26 cellular contexts compared by ENCODE assay signal in genomic region chr1:165174485-165174884, GRCh38.
"Had no signal": no experiment of that assay in that cellular context is flagged by ENCODE, and none has a peak within 500 bp of the region (broad histone marks: within the 10 kb centered on the region; RNA-seq: fewer than 3 reads in every experiment).

No MANE protein-coding gene starts in this region.

- H3K27me3 ChIP-seq: left lung, testis, transverse colon had no signal

- DNase-seq: activated CD4-positive, alpha-beta memory T cell treated with anti-CD3 and anti-CD28 coated beads, Interleukin-2, amount 10 ng/mL, durations not matched to agents 7 days and 5 days; activated CD4-positive, alpha-beta T cell treated with anti-CD3 and anti-CD28 coated beads for 1 hour; activated CD4-positive, alpha-beta T cell treated with anti-CD3 and anti-CD28 coated beads, Interleukin-2, amount 10 ng/mL, durations not matched to agents 7 days and 5 days; activated gamma-delta T cell treated with Interleukin-2 at 50 U/mL for 16 hours; activated naive CD4-positive, alpha-beta T cell treated with anti-CD3 and anti-CD28 coated beads, Interleukin-2, amount 50 U/mL, for 16 hours; activated T-cell treated with anti-CD3 and anti-CD28 coated beads, Interleukin-2, amount 50 U/mL, for 4 hours; amniotic stem cell; endodermal cell; foreskin fibroblast; heart right ventricle; kidney glomerular epithelial cell; left lung; mucosa of descending colon; posterior cingulate gyrus; stimulated activated CD4-positive, alpha-beta T cell treated with anti-CD3 and anti-CD28 coated beads, Interleukin-12 subunit alpha, Interleukin-12 subunit beta, amount 100 ng/mL, for 4 hours; stimulated activated CD4-positive, alpha-beta T cell treated with anti-CD3 and anti-CD28 coated beads, Interleukin-4, amount 100 ng/mL, for 1 hour; stimulated activated naive CD8-positive, alpha-beta T cell treated with anti-CD3 and anti-CD28 coated beads, Interleukin-15, Interleukin-2, amounts not matched to agents 100 U/mL and 50 U/mL, for 24 hours; T-helper 9 cell; testis; transverse colon had no signal

- H3K27ac ChIP-seq: heart right ventricle, left lung, skin epidermis, testis, transverse colon had no signal

- H3K27ac Mint-ChIP-seq: activated CD4-positive, alpha-beta memory T cell treated with anti-CD3 and anti-CD28 coated beads, Interleukin-2, amount 10 ng/mL, durations not matched to agents 7 days and 5 days; activated CD4-positive, alpha-beta T cell treated with anti-CD3 and anti-CD28 coated beads, Interleukin-2, amount 10 ng/mL, durations not matched to agents 7 days and 5 days; activated T-helper 17 cell treated with anti-CD3 and anti-CD28 coated beads, Interleukin-2, amount 50 U/mL, for 72 hours; dendritic cell treated with granulocyte-macrophage colony-stimulating factor and Interleukin-4, amounts not matched to agents 40 ng/mL and 50 ng/mL, for 4 days; endodermal cell; nephron had no signal

- H3K4me3 ChIP-seq: heart right ventricle, left lung, mucosa of descending colon, skin epidermis, testis, transverse colon had no signal

- ATAC-seq: activated T-cell treated with anti-CD3 and anti-CD28 coated beads, Interleukin-2, amount 50 U/mL, for 4 hours; activated T-helper 17 cell treated with anti-CD3 and anti-CD28 coated beads, Interleukin-2, amount 50 U/mL, for 72 hours; left lung; mucosa of descending colon; sciatic nerve; stimulated activated naive CD8-positive, alpha-beta T cell treated with anti-CD3 and anti-CD28 coated beads, Interleukin-15, Interleukin-2, amounts not matched to agents 100 U/mL and 50 U/mL, for 24 hours had no signal

- H3K9me3 ChIP-seq: heart right ventricle, left lung, mucosa of descending colon, testis, transverse colon had no signal

- H3K27me3 Mint-ChIP-seq: activated CD4-positive, alpha-beta memory T cell treated with anti-CD3 and anti-CD28 coated beads, Interleukin-2, amount 10 ng/mL, durations not matched to agents 7 days and 5 days; activated CD4-positive, alpha-beta T cell treated with anti-CD3 and anti-CD28 coated beads, Interleukin-2, amount 10 ng/mL, durations not matched to agents 7 days and 5 days; central memory CD8-positive, alpha-beta T cell; dendritic cell treated with granulocyte-macrophage colony-stimulating factor and Interleukin-4, amounts not matched to agents 40 ng/mL and 50 ng/mL, for 4 days had no signal

- H3K4me1 ChIP-seq: left lung, testis, transverse colon had no signal

- H3K4me1 Mint-ChIP-seq: activated CD4-positive, alpha-beta memory T cell treated with anti-CD3 and anti-CD28 coated beads, Interleukin-2, amount 10 ng/mL, durations not matched to agents 7 days and 5 days; activated CD4-positive, alpha-beta T cell treated with anti-CD3 and anti-CD28 coated beads, Interleukin-2, amount 10 ng/mL, durations not matched to agents 7 days and 5 days; activated T-helper 17 cell treated with anti-CD3 and anti-CD28 coated beads, Interleukin-2, amount 50 U/mL, for 72 hours; central memory CD8-positive, alpha-beta T cell; nephron had no signal

- H3K9me3 Mint-ChIP-seq: activated CD4-positive, alpha-beta memory T cell treated with anti-CD3 and anti-CD28 coated beads, Interleukin-2, amount 10 ng/mL, durations not matched to agents 7 days and 5 days; activated CD4-positive, alpha-beta T cell treated with anti-CD3 and anti-CD28 coated beads, Interleukin-2, amount 10 ng/mL, durations not matched to agents 7 days and 5 days; activated T-cell treated with anti-CD3 and anti-CD28 coated beads, Interleukin-2, amount 50 U/mL, for 4 hours; dendritic cell treated with granulocyte-macrophage colony-stimulating factor and Interleukin-4, amounts not matched to agents 40 ng/mL and 50 ng/mL, for 4 days; endodermal cell; nephron had no signal

- H3K36me3 ChIP-seq: heart right ventricle, left lung, transverse colon had no signal

- H3K4me3 Mint-ChIP-seq: activated CD4-positive, alpha-beta memory T cell treated with anti-CD3 and anti-CD28 coated beads, Interleukin-2, amount 10 ng/mL, durations not matched to agents 7 days and 5 days; activated CD4-positive, alpha-beta T cell treated with anti-CD3 and anti-CD28 coated beads, Interleukin-2, amount 10 ng/mL, durations not matched to agents 7 days and 5 days; activated T-cell treated with anti-CD3 and anti-CD28 coated beads, Interleukin-2, amount 50 U/mL, for 4 hours; activated T-helper 17 cell treated with anti-CD3 and anti-CD28 coated beads, Interleukin-2, amount 50 U/mL, for 72 hours; central memory CD8-positive, alpha-beta T cell; dendritic cell treated with granulocyte-macrophage colony-stimulating factor and Interleukin-4, amounts not matched to agents 40 ng/mL and 50 ng/mL, for 4 days; endodermal cell; nephron had no signal
